Comparison of ENCODE assay signal across 21 cellular contexts in genomic region chr7:114658188-114658587, GRCh38.
"Had no signal": no experiment of that assay in that cellular context is flagged by ENCODE, and none has a peak within 500 bp of the region (broad histone marks: within the 10 kb centered on the region; RNA-seq: fewer than 3 reads in every experiment).

No MANE protein-coding gene starts in this region.

- H3K27ac Mint-ChIP-seq: activated CD4-positive, alpha-beta T cell treated with anti-CD3 and anti-CD28 coated beads, Interleukin-2, amount 10 ng/mL, durations not matched to agents 7 days and 5 days; activated CD8-positive, alpha-beta T cell treated with anti-CD3 and anti-CD28 coated beads, Interleukin-2, amount 10 ng/mL, durations not matched to agents 7 days and 5 days; activated naive CD4-positive, alpha-beta T cell treated with anti-CD3 and anti-CD28 coated beads, Interleukin-2, amount 50 U/mL, for 24 hours; activated T-helper 1 cell treated with anti-CD3 and anti-CD28 coated beads, Interleukin-12 subunit alpha, Interleukin-12 subunit beta, Interleukin-2, Interleukin-4 antibody, amounts not matched to agents 30 ng/mL and 10 ng/mL and 1 ng/mL, durations not matched to agents 14 hours and 24 hours and 36 hours; memory B cell; stimulated activated memory B cell treated with anti-CD40 and anti-IgM and Interleukin-4, amounts not matched to agents 10 μg/mL and 1 μg/mL and 100 μg/mL, for 72 hours; T-helper 2 cell treated with Interferon-gamma antibody and Interleukin-4, amounts not matched to agents 5 μg/mL and 100 μg/mL, for 36 hours had no signal

- DNase-seq: activated CD4-positive, alpha-beta T cell treated with anti-CD3 and anti-CD28 coated beads, Interleukin-2, amount 10 ng/mL, durations not matched to agents 7 days and 5 days; activated CD4-positive, CD25-positive, alpha-beta regulatory T cell treated with anti-CD3 and anti-CD28 coated beads, Interleukin-2, amount 50 U/mL, for 72 hours; activated CD8-positive, alpha-beta T cell treated with anti-CD3 and anti-CD28 coated beads, Interleukin-2, amount 10 ng/mL, durations not matched to agents 7 days and 5 days; activated gamma-delta T cell treated with Interleukin-2 at 50 U/mL for 16 hours; anterior cingulate cortex; body of pancreas; caudate nucleus; dermis blood vessel endothelial cell; effector CD8-positive, alpha-beta T cell; head of caudate nucleus; mucosa of descending colon; occipital lobe; stimulated activated CD4-positive, alpha-beta T cell treated with anti-CD3 and anti-CD28 coated beads, Interleukin-15, amount 100 ng/mL, for 24 hours; stomach had no signal

- H3K36me3 Mint-ChIP-seq: activated naive CD4-positive, alpha-beta T cell treated with anti-CD3 and anti-CD28 coated beads, Interleukin-2, amount 50 U/mL, for 24 hours; memory B cell; stimulated activated memory B cell treated with anti-CD40 and anti-IgM and Interleukin-4, amounts not matched to agents 10 μg/mL and 1 μg/mL and 100 μg/mL, for 72 hours had no signal

- ATAC-seq: activated CD8-positive, alpha-beta T cell treated with anti-CD3 and anti-CD28 coated beads, Interleukin-2, amount 10 ng/mL, durations not matched to agents 7 days and 5 days; body of pancreas; mucosa of descending colon; sciatic nerve; stimulated activated memory B cell treated with anti-CD40 and anti-IgM and Interleukin-4, amounts not matched to agents 10 μg/mL and 1 μg/mL and 100 μg/mL, for 72 hours had no signal

- H3K9me3 Mint-ChIP-seq: activated CD4-positive, alpha-beta T cell treated with anti-CD3 and anti-CD28 coated beads, Interleukin-2, amount 10 ng/mL, durations not matched to agents 7 days and 5 days; activated naive CD4-positive, alpha-beta T cell treated with anti-CD3 and anti-CD28 coated beads, Interleukin-2, amount 50 U/mL, for 24 hours; activated T-helper 1 cell treated with anti-CD3 and anti-CD28 coated beads, Interleukin-12 subunit alpha, Interleukin-12 subunit beta, Interleukin-2, Interleukin-4 antibody, amounts not matched to agents 30 ng/mL and 10 ng/mL and 1 ng/mL, durations not matched to agents 14 hours and 24 hours and 36 hours; memory B cell; neural crest cell; stimulated activated memory B cell treated with anti-CD40 and anti-IgM and Interleukin-4, amounts not matched to agents 10 μg/mL and 1 μg/mL and 100 μg/mL, for 72 hours; T-helper 2 cell treated with Interferon-gamma antibody and Interleukin-4, amounts not matched to agents 5 μg/mL and 100 μg/mL, for 36 hours had no signal

- H3K4me3 Mint-ChIP-seq: activated CD4-positive, alpha-beta T cell treated with anti-CD3 and anti-CD28 coated beads, Interleukin-2, amount 10 ng/mL, durations not matched to agents 7 days and 5 days; activated CD8-positive, alpha-beta T cell treated with anti-CD3 and anti-CD28 coated beads, Interleukin-2, amount 10 ng/mL, durations not matched to agents 7 days and 5 days; activated naive CD4-positive, alpha-beta T cell treated with anti-CD3 and anti-CD28 coated beads, Interleukin-2, amount 50 U/mL, for 24 hours; activated T-helper 1 cell treated with anti-CD3 and anti-CD28 coated beads, Interleukin-12 subunit alpha, Interleukin-12 subunit beta, Interleukin-2, Interleukin-4 antibody, amounts not matched to agents 30 ng/mL and 10 ng/mL and 1 ng/mL, durations not matched to agents 14 hours and 24 hours and 36 hours; memory B cell; neural crest cell; stimulated activated memory B cell treated with anti-CD40 and anti-IgM and Interleukin-4, amounts not matched to agents 10 μg/mL and 1 μg/mL and 100 μg/mL, for 72 hours; T-helper 2 cell treated with Interferon-gamma antibody and Interleukin-4, amounts not matched to agents 5 μg/mL and 100 μg/mL, for 36 hours had no signal

- H3K4me1 Mint-ChIP-seq: activated CD4-positive, alpha-beta T cell treated with anti-CD3 and anti-CD28 coated beads, Interleukin-2, amount 10 ng/mL, durations not matched to agents 7 days and 5 days; activated naive CD4-positive, alpha-beta T cell treated with anti-CD3 and anti-CD28 coated beads, Interleukin-2, amount 50 U/mL, for 24 hours; stimulated activated memory B cell treated with anti-CD40 and anti-IgM and Interleukin-4, amounts not matched to agents 10 μg/mL and 1 μg/mL and 100 μg/mL, for 72 hours had no signal

- H3K27me3 Mint-ChIP-seq: activated CD4-positive, alpha-beta T cell treated with anti-CD3 and anti-CD28 coated beads, Interleukin-2, amount 10 ng/mL, durations not matched to agents 7 days and 5 days; activated naive CD4-positive, alpha-beta T cell treated with anti-CD3 and anti-CD28 coated beads, Interleukin-2, amount 50 U/mL, for 24 hours; stimulated activated memory B cell treated with anti-CD40 and anti-IgM and Interleukin-4, amounts not matched to agents 10 μg/mL and 1 μg/mL and 100 μg/mL, for 72 hours had no signal
